ENCODE assay signal across 9 cellular contexts in the genomic region with DNA sequence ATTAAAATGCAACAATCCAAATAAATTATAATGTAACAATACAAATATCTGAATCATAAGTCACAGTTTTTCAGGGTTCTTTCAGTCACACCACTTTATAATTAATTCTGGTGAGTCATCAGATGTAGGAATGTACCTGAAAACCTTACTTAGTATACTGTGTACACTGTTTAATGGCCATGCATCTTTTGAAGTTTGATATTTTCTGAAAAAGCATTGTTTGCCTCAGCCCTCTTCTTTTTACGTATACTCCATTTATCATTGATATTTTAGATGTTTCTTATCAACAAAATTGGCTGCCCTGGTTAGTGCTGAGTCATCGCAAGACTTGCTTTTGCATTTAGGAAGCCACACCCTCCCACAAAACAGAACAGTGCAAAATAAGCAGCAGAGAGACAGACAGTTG.
A peak's percentile ranks its signal among the peaks of the same experiment; 100 is the strongest.
DNase-seq lines count a peak whose midpoint lies in the region; ATAC-seq, FAIRE-seq and TF ChIP-seq lines count a peak whose summit lies in the region.
"Had no signal": no experiment of that assay in that cellular context is flagged by ENCODE, and none has a peak within 500 bp of the region (broad histone marks: within the 10 kb centered on the region; RNA-seq: fewer than 3 reads in every experiment).

No MANE protein-coding gene starts in this region.

- peak; percentile 67 for ATAC-seq in GM21619 (IDR thresholded peaks at IDR 0.05; ENCODE audit: unreplicated experiment)

- TF ChIP-seq EP300 in tibial nerve (IDR thresholded peaks at IDR 0.05) = no peak

- TF ChIP-seq POLR2A in tibial nerve (IDR thresholded peaks at IDR 0.05) = no peak

- peaks cover 0 to 16% (median 2%) of the 10 kb centered on the region in 4 donors for H3K4me1 ChIP-seq in tibial nerve

- H3K27me3 ChIP-seq in tibial nerve = no peaks in the 10 kb centered on the region
- H3K27me3 ChIP-seq in WERI-Rb-1 (ENCODE audit: insufficient read depth, low read depth, severe bottlenecking) = no peaks in the 10 kb centered on the region

- WGBS in tibial nerve, 2 donors = 60 to 71% methylated on average over 2 of the region's 2 CpGs

- no peaks in the 10 kb centered on the region for H3K9me3 ChIP-seq in tibial nerve
- H3K9me3 ChIP-seq in WERI-Rb-1 (ENCODE audit: severe bottlenecking) = no peaks in the 10 kb centered on the region

- H3K4me3 ChIP-seq in tibial nerve = no peak overlapping the region
- no peak overlapping the region for H3K4me3 ChIP-seq in WERI-Rb-1 (ENCODE audit: low read depth, low read length)

- FAIRE-seq in D721Med (lab: Jason Lieb, UNC) = no peak

- TF ChIP-seq CTCF in D721Med (IDR thresholded peaks at IDR 0.05; ENCODE audit: insufficient read depth, missing control alignments) = no peak
- no peak for TF ChIP-seq CTCF in tibial nerve (IDR thresholded peaks at IDR 0.05)
- no peak for TF ChIP-seq CTCF in WERI-Rb-1 (IDR thresholded peaks at IDR 0.05; ENCODE audit: low read depth, low read length)

- H3K27ac ChIP-seq in tibial nerve (no peak overlapping the region), WERI-Rb-1 (no peak overlapping the region)

- H3K36me3 ChIP-seq in tibial nerve (peaks cover 0 to 20% (median 0%) of the 10 kb centered on the region in 3 donors), WERI-Rb-1 (peaks cover 5% of the 10 kb centered on the region)

- DNase-seq in ELR (ENCODE audit: low read depth) (peak; percentile 42), NCI-H69 (lab: John Stamatoyannopoulos, UW) (peak; percentile 47), fibroblast of peridontal ligament (ENCODE audit: extremely low read depth) (peak; percentile 75), D721Med (ENCODE audit: insufficient read length, low spot score) (no peak), inferior parietal cortex (ENCODE audit: extremely low spot score) (no peak), tibial nerve (ENCODE audit: low spot score in 2 of 2) (no peak), WERI-Rb-1 (no peak)
- DNase-seq: naive B cell had no signal

Comparison
In these comparisons a context has a peak if more than half of its experiments do, and no peak if none do; other contexts are left out.
1. DNase-seq: peak in ELR (single experiment), NCI-H69 (single experiment) and fibroblast of peridontal ligament (single experiment); none in D721Med (single experiment), inferior parietal cortex (single experiment), tibial nerve (0 of 2) and WERI-Rb-1 (single experiment).